ENCODE assay signal across 1 cellular context in genomic region chr1:54764132-54764921, GRCh38.
TF ChIP-seq lines count a peak whose summit lies in the region.

Gene PARS2 (minus strand): TSS chr1:54764523. CDS start chr1:54759161, 5,362 bp downstream.

TF ChIP-seq in HepG2, 621 proteins besides CTCF, POLR2A, EP300 and RAD21 (continued from another document and continues in another):
- TF ChIP-seq PHF8 (CRISPR knock-in tag; IDR thresholded peaks at IDR 0.05) (peak; percentile 95), ATF6 (CRISPR knock-in tag; conservative IDR thresholded peaks at IDR 0.05) (no peak), TAF1 (CRISPR knock-in tag; IDR thresholded peaks at IDR 0.05) (peak; percentile 84), BATF2 (CRISPR knock-in tag; IDR thresholded peaks at IDR 0.05) (no peak), ZNF263 (CRISPR knock-in tag; IDR thresholded peaks at IDR 0.05) (no peak), ZNF564 (CRISPR knock-in tag; IDR thresholded peaks at IDR 0.05) (no peak), HMGXB4 (CRISPR knock-in tag; IDR thresholded peaks at IDR 0.05; ENCODE audit: borderline replicate concordance in 1 of 2, low read depth in 1 of 2) (peak in 1 of 2 experiments; percentile 47; a peak in 1 of 4 replicates), ZNF44 (CRISPR knock-in tag; IDR thresholded peaks at IDR 0.05) (no peak), ATM (IDR thresholded peaks at IDR 0.05; ENCODE audit: borderline replicate concordance) (no peak), FOXO4 (CRISPR knock-in tag; conservative IDR thresholded peaks at IDR 0.05) (no peak), TP53 (CRISPR knock-in tag; conservative IDR thresholded peaks at IDR 0.05) (no peak), ZBTB7B (CRISPR knock-in tag; IDR thresholded peaks at IDR 0.05) (no peak; the same call in 1 of the 2 replicates), MYC (CRISPR knock-in tag; IDR thresholded peaks at IDR 0.05; ENCODE audit: borderline replicate concordance) (peak; percentile 76; the same call in 1 of the 2 replicates), MAFF (IDR thresholded peaks at IDR 0.05; ENCODE audit: low read depth, low read length) (no peak), TFAP4 (IDR thresholded peaks at IDR 0.05; ENCODE audit: borderline replicate concordance, low read depth) (no peak), SNAPC4 (CRISPR knock-in tag; IDR thresholded peaks at IDR 0.05) (no peak; the same call in 1 of the 2 replicates), NBN (conservative IDR thresholded peaks at IDR 0.05) (no peak), ZBTB20 (CRISPR knock-in tag; IDR thresholded peaks at IDR 0.05; ENCODE audit: borderline replicate concordance, low read depth) (no peak), HMG20A (CRISPR knock-in tag; IDR thresholded peaks at IDR 0.05; ENCODE audit: borderline replicate concordance) (no peak), FOXM1 (CRISPR knock-in tag; IDR thresholded peaks at IDR 0.05) (no peak), MYPOP (CRISPR knock-in tag; IDR thresholded peaks at IDR 0.05) (no peak), ZMAT5 (CRISPR knock-in tag; IDR thresholded peaks at IDR 0.05; ENCODE audit: borderline replicate concordance, low read depth) (no peak), CENPBD1 (CRISPR knock-in tag; IDR thresholded peaks at IDR 0.05; ENCODE audit: borderline replicate concordance, low read depth) (0 out of 2 replicates have a peak, but pooled peaks have one; percentile 91), PCBP2 (optimal IDR thresholded peaks at IDR 0.05; ENCODE audit: low read depth, low read length, poor library complexity, severe bottlenecking) (no peak), ZNF670 (CRISPR knock-in tag; IDR thresholded peaks at IDR 0.05; ENCODE audit: borderline replicate concordance) (no peak; the same call in 1 of the 2 replicates), ZNF230 (CRISPR knock-in tag; IDR thresholded peaks at IDR 0.05) (peak; percentile 37; the same call in 1 of the 2 replicates), BRCA1 (CRISPR knock-in tag; IDR thresholded peaks at IDR 0.05) (0 out of 2 replicates have a peak, but pooled peaks have one; percentile 37), MXD3 (CRISPR knock-in tag; IDR thresholded peaks at IDR 0.05) (peak; percentile 62; the same call in 1 of the 2 replicates), ZSCAN21 (CRISPR knock-in tag; IDR thresholded peaks at IDR 0.05; ENCODE audit: borderline replicate concordance) (0 out of 2 replicates have a peak, but pooled peaks have one; percentile 39), ZNF142 (CRISPR knock-in tag; IDR thresholded peaks at IDR 0.05) (no peak), RBAK (CRISPR knock-in tag; IDR thresholded peaks at IDR 0.05) (no peak), PLSCR1 (CRISPR knock-in tag; IDR thresholded peaks at IDR 0.05; ENCODE audit: borderline replicate concordance) (no peak), ETV5 (CRISPR knock-in tag; IDR thresholded peaks at IDR 0.05; ENCODE audit: borderline replicate concordance) (peak; percentile 68; the same call in 1 of the 2 replicates), ZNF788 (CRISPR knock-in tag; IDR thresholded peaks at IDR 0.05; ENCODE audit: borderline replicate concordance) (peak; percentile 88; the same call in 1 of the 2 replicates), ZNF329 (CRISPR knock-in tag; IDR thresholded peaks at IDR 0.05; ENCODE audit: low read depth) (no peak)
